Comparison of ENCODE assay signal across 18 cellular contexts in the genomic region with DNA sequence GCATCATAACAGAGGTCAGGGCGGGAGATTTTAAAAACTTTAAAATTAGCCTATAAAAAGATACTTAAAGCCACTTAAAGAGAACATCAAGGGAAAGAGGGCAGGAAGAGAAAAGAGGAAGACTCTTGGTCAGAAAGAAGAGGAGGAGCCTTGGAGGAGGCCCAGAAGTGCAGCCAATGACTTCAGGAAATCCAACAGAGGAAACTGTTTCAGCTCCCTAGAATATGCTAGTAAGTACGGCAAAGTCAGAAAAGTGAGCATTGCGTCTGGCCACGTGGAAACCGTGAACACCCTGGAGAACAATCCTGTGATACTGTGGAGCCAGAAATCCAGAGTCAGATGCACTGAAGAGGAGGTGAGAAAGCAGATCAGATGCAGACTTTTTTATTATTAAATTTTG. TPM values are rescaled to one million over a fixed set of nuclear protein-coding genes. Genes with fewer than 3 reads are reported as not detected.
A peak's percentile ranks its signal among the peaks of the same experiment; 100 is the strongest.
DNase-seq lines count a peak whose midpoint lies in the region; ATAC-seq and TF ChIP-seq lines count a peak whose summit lies in the region.
"Had no signal": no experiment of that assay in that cellular context is flagged by ENCODE, and none has a peak within 500 bp of the region (broad histone marks: within the 10 kb centered on the region; RNA-seq: fewer than 3 reads in every experiment).

No MANE protein-coding gene starts in this region.

- in situ Hi-C loops in transverse colon (cut with MboI; ENCODE audit: low pct_ligation_motif_present in 1 of 4, low pct_unique_long_range_greater_than_20kb in 1 of 4, low sequenced_read_pairs in 3 of 4) = loop anchor here in 2 of 4 donors (10.0 to 25.0 kb wide), 2 partner anchors 407 to 409 kb away; a partner anchor contains a TSS

- no peak overlapping the region for H3K4me3 ChIP-seq in NB4 (ENCODE audit: low read depth, low read length)
- H3K4me3 ChIP-seq in transverse colon = no peak overlapping the region
- H3K4me3 ChIP-seq: ascending aorta, mucosa of descending colon, suprapubic skin had no signal

- TF ChIP-seq CTCF in NB4 (IDR thresholded peaks at IDR 0.05; ENCODE audit: low read depth, low read length) (no peak), transverse colon (IDR thresholded peaks at IDR 0.05) (no peak)

- H3K9me3 Mint-ChIP-seq in naive B cell = peaks cover 0 to 4% (median 3%) of the 10 kb centered on the region in 7 donors

- no peaks in the 10 kb centered on the region for H3K27me3 ChIP-seq in transverse colon
- H3K27me3 ChIP-seq: ascending aorta, suprapubic skin had no signal

- DNase-seq in GDM1 (lab: John Stamatoyannopoulos, UW) = peak; percentile 74
- DNase-seq in NB4 (ENCODE audit: low read depth) = peak; percentile 62
- no peak for DNase-seq in caudate nucleus (lab: John Stamatoyannopoulos, UW)
- no peak for DNase-seq in naive B cell
- no peak for DNase-seq in transverse colon
- DNase-seq: activated CD4-positive, alpha-beta T cell treated with anti-CD3 and anti-CD28 coated beads for 48 hours; activated CD8-positive, alpha-beta memory T cell treated with anti-CD3 and anti-CD28 coated beads, Interleukin-2, amount 50 U/mL, for 4 hours; activated gamma-delta T cell treated with Interleukin-2 at 50 U/mL for 16 hours; cortex of kidney; glutamatergic neuron; NCI-H1092 treated with DMSO at 0.1 percent for 48 hours; NCI-H748 treated with DMSO at 0.1 percent for 48 hours had no signal

- H3K27me3 Mint-ChIP-seq in naive B cell = peaks cover 4 to 12% (median 5%) of the 10 kb centered on the region in 3 donors

- H3K27ac ChIP-seq in caudate nucleus (ENCODE audit: low read depth, low read length) = peak overlapping the region; percentile 21
- no peak overlapping the region for H3K27ac ChIP-seq in transverse colon
- H3K27ac ChIP-seq: ascending aorta, suprapubic skin had no signal

- H3K4me3 Mint-ChIP-seq in naive B cell = no peak overlapping the region

- H3K9me3 ChIP-seq in transverse colon = no peaks in the 10 kb centered on the region
- H3K9me3 ChIP-seq: ascending aorta, mucosa of descending colon, suprapubic skin had no signal

- peaks cover 0 to 7% of the 10 kb centered on the region in 2 donors for H3K36me3 Mint-ChIP-seq in naive B cell

- intact Hi-C loops in transverse colon (cut with DNase I; ENCODE audit: low total_unique reads) = no loop called here

- ATAC-seq in naive B cell (ENCODE audit: low read depth in 2 of 2) (no peak), GM18861 (IDR thresholded peaks at IDR 0.05; ENCODE audit: unreplicated experiment) (no peak), HG03097 (IDR thresholded peaks at IDR 0.05; ENCODE audit: low FRiP score, unreplicated experiment) (no peak)
- ATAC-seq: esophagus mucosa had no signal

- peaks cover 0 to 13% (median 0%) of the 10 kb centered on the region in 4 donors for H3K4me1 ChIP-seq in transverse colon
- H3K4me1 ChIP-seq: ascending aorta, suprapubic skin had no signal

- TF ChIP-seq POLR2A in NB4 (IDR thresholded peaks at IDR 0.05; ENCODE audit: extremely low read depth, insufficient read length) (no peak), transverse colon (IDR thresholded peaks at IDR 0.05) (no peak)

- no peak for TF ChIP-seq EP300 in transverse colon (IDR thresholded peaks at IDR 0.05; ENCODE audit: low read depth)

- peak overlapping the region in 4 of 6 donors; percentile 23 to 64 (median 30) for H3K27ac Mint-ChIP-seq in naive B cell

- H3K4me1 Mint-ChIP-seq in naive B cell = peaks cover 0 to 5% (median 0%) of the 10 kb centered on the region in 3 donors

- no peaks in the 10 kb centered on the region for H3K36me3 ChIP-seq in transverse colon
- H3K36me3 ChIP-seq: ascending aorta, suprapubic skin had no signal

- 80 to 82% methylated on average over 5 of the region's 5 CpGs for WGBS in transverse colon (ENCODE audit: low coverage in 1 of 2), 2 donors

RNA-seq across cellular contexts. Expression of a gene that starts 22.5 kb away (rescaled TPM):
- under 1 TPM in 1 of 6 donors, not detected in 5; 0.04 TPM for polyA plus RNA-seq in naive B cell (ENCODE audit: low read depth in 6 of 6)
- 100 to 1,000 TPM in 2 of 4 donors, 10 to 100 TPM in 2; 73.2 to 117 (median 98.0) TPM for total RNA-seq in transverse colon

Comparison
In these comparisons a context has a peak if more than half of its experiments do, and no peak if none do; other contexts are left out.
1. DNase-seq: peak in GDM1 (single experiment) and NB4 (single experiment); none in caudate nucleus (0 of 61), naive B cell (single experiment) and transverse colon (single experiment).